Comparison of ENCODE assay signal across 14 cellular contexts in genomic region chr18:57533399-57533884, GRCh38. TPM values are rescaled to one million over a fixed set of nuclear protein-coding genes. Genes with fewer than 3 reads are reported as not detected.
DNase-seq lines count a peak whose midpoint lies in the region; ATAC-seq, FAIRE-seq and TF ChIP-seq lines count a peak whose summit lies in the region.
"Had no signal": no experiment of that assay in that cellular context is flagged by ENCODE, and none has a peak within 500 bp of the region (broad histone marks: within the 10 kb centered on the region; RNA-seq: fewer than 3 reads in every experiment).

No MANE protein-coding gene starts in this region.

- H3K27me3 Mint-ChIP-seq in nephron progenitor cell (ENCODE audit: low read depth, poor library complexity), result peaks cover 63% of the 10 kb centered on the region
- peaks cover 9 to 27% of the 10 kb centered on the region in 2 donors for H3K27me3 Mint-ChIP-seq in stimulated activated naive B cell treated with anti-CD40 and anti-IgM and Interleukin-4, amounts not matched to agents 10 μg/mL and 1 μg/mL and 100 μg/mL, for 72 hours

- peaks cover 58% of the 10 kb centered on the region for H3K4me1 Mint-ChIP-seq in nephron progenitor cell
- H3K4me1 Mint-ChIP-seq in stimulated activated naive B cell treated with anti-CD40 and anti-IgM and Interleukin-4, amounts not matched to agents 10 μg/mL and 1 μg/mL and 100 μg/mL, for 72 hours, result no peaks in the 10 kb centered on the region
- H3K4me1 Mint-ChIP-seq: immature natural killer cell had no signal

- peak overlapping the region; percentile 75 for H3K4me3 Mint-ChIP-seq in nephron progenitor cell
- no peak overlapping the region for H3K4me3 Mint-ChIP-seq in stimulated activated naive B cell treated with anti-CD40 and anti-IgM and Interleukin-4, amounts not matched to agents 10 μg/mL and 1 μg/mL and 100 μg/mL, for 72 hours
- H3K4me3 Mint-ChIP-seq: immature natural killer cell had no signal

- no peaks in the 10 kb centered on the region for H3K36me3 Mint-ChIP-seq in nephron progenitor cell (ENCODE audit: low read depth)
- no peaks in the 10 kb centered on the region for H3K36me3 Mint-ChIP-seq in stimulated activated naive B cell treated with anti-CD40 and anti-IgM and Interleukin-4, amounts not matched to agents 10 μg/mL and 1 μg/mL and 100 μg/mL, for 72 hours
- H3K36me3 Mint-ChIP-seq: immature natural killer cell had no signal

- DNase-seq in H7, result peak; percentile 8
- DNase-seq in OCI-M2 (lab: John Stamatoyannopoulos, UW; ENCODE audit: unreplicated experiment), result peak; percentile 34
- DNase-seq in fibroblast of peridontal ligament (ENCODE audit: extremely low read depth), result peak; percentile 16
- peak; percentile 53 for DNase-seq in nephron progenitor cell
- DNase-seq in G401 (ENCODE audit: low spot score), result no peak
- DNase-seq in stimulated activated naive B cell treated with anti-CD40 and anti-IgM and Interleukin-4, amounts not matched to agents 10 μg/mL and 1 μg/mL and 100 μg/mL, for 72 hours, result no peak
- no peak for DNase-seq in GM12891 (ENCODE audit: insufficient read length, low spot score)
- DNase-seq: activated effector memory CD4-positive, alpha-beta T cell treated with Interleukin-2 at 50 U/mL for 16 hours; cortex of kidney; DMS153; immature natural killer cell; PC-9; transverse colon had no signal

- no peak for ATAC-seq in stimulated activated naive B cell treated with anti-CD40 and anti-IgM and Interleukin-4, amounts not matched to agents 10 μg/mL and 1 μg/mL and 100 μg/mL, for 72 hours (replicated peaks)
- ATAC-seq in HG02763 (IDR thresholded peaks at IDR 0.05; ENCODE audit: unreplicated experiment), result no peak

- no peak for TF ChIP-seq POLR2A in GM12891 (IDR thresholded peaks at IDR 0.05; ENCODE audit: low read depth, low read length)

- no peak for FAIRE-seq in GM12891 (lab: Jason Lieb, UNC)

- no peaks in the 10 kb centered on the region for H3K27me3 ChIP-seq in H7 (ENCODE audit: control insufficient read depth, insufficient read depth, low read length)
- H3K27me3 ChIP-seq: transverse colon had no signal

- in situ Hi-C loops in G401 (cut with HindIII; ENCODE audit: low sequenced_read_pairs), result no loop called here

- H3K27ac Mint-ChIP-seq in nephron progenitor cell, result peak overlapping the region; percentile 31
- H3K27ac Mint-ChIP-seq in stimulated activated naive B cell treated with anti-CD40 and anti-IgM and Interleukin-4, amounts not matched to agents 10 μg/mL and 1 μg/mL and 100 μg/mL, for 72 hours, result no peak overlapping the region
- H3K27ac Mint-ChIP-seq: immature natural killer cell had no signal

- no peaks in the 10 kb centered on the region for H3K9me3 Mint-ChIP-seq in nephron progenitor cell
- H3K9me3 Mint-ChIP-seq in stimulated activated naive B cell treated with anti-CD40 and anti-IgM and Interleukin-4, amounts not matched to agents 10 μg/mL and 1 μg/mL and 100 μg/mL, for 72 hours, result no peaks in the 10 kb centered on the region
- H3K9me3 Mint-ChIP-seq: immature natural killer cell had no signal

- H3K4me3 ChIP-seq in H7 (ENCODE audit: insufficient read depth, low read depth, low read length), result no peak overlapping the region
- H3K4me3 ChIP-seq: PC-9, transverse colon had no signal

- TF ChIP-seq CTCF in nephron progenitor cell (IDR thresholded peaks at IDR 0.05), result no peak

- no peaks in the 10 kb centered on the region for H3K36me3 ChIP-seq in H7 (replicated peaks; ENCODE audit: control insufficient read depth, insufficient read depth, low read length)
- H3K36me3 ChIP-seq: transverse colon had no signal

TF ChIP-seq in GM12891, 5 proteins besides CTCF, POLR2A, EP300 and RAD21:
- TF ChIP-seq POU2F2 (IDR thresholded peaks at IDR 0.05; ENCODE audit: low read depth, low read length), result no peak
- TF ChIP-seq TAF1 (IDR thresholded peaks at IDR 0.05; ENCODE audit: low read depth, low read length), result no peak
- TF ChIP-seq POLR2AphosphoS5 (IDR thresholded peaks at IDR 0.05; ENCODE audit: low read depth, low read length), result no peak
- TF ChIP-seq PAX5 (IDR thresholded peaks at IDR 0.05; ENCODE audit: insufficient read depth, low read length, severe bottlenecking), result no peak
- TF ChIP-seq SPI1 (IDR thresholded peaks at IDR 0.05; ENCODE audit: low read depth, low read length), result no peak

RNA-seq across cellular contexts. Expression of gene FECH, which starts 53.1 kb away (rescaled TPM):
- 30.4 and 33.0 TPM in 2 replicates for total RNA-seq in H7 (2014; rRNA removed; shearing (Covaris generic))
- total RNA-seq in G401 (2014; rRNA removed; shearing (Covaris generic)), result 84.7 and 129 TPM in 2 replicates
- 12.0 TPM for polyA plus RNA-seq in GM12891 (2012; ENCODE audit: low read depth, missing spikeins)

Comparison
In these comparisons a context has a peak if more than half of its experiments do, and no peak if none do; other contexts are left out.
1. DNase-seq: peak in H7 (single experiment), OCI-M2 (single experiment), fibroblast of peridontal ligament (single experiment) and nephron progenitor cell (single experiment); none in G401 (single experiment), stimulated activated naive B cell treated with anti-CD40 and anti-IgM and Interleukin-4, amounts not matched to agents 10 μg/mL and 1 μg/mL and 100 μg/mL, for 72 hours (single experiment) and GM12891 (single experiment).